8 cellular contexts compared by ENCODE assay signal in genomic region chr7:111089822-111090426, GRCh38. TPM values are rescaled to one million over a fixed set of nuclear protein-coding genes. Genes with fewer than 3 reads are reported as not detected.
A peak's percentile ranks its signal among the peaks of the same experiment; 100 is the strongest.
DNase-seq lines count a peak whose midpoint lies in the region; ATAC-seq, FAIRE-seq and TF ChIP-seq lines count a peak whose summit lies in the region.

No MANE protein-coding gene starts in this region.

- H3K4me2 ChIP-seq in OCI-LY7 (ENCODE audit: low read length): no peak overlapping the region; the same call in 1 of the 2 replicates

- H3K27me3 ChIP-seq in BJ (ENCODE audit: control insufficient read depth, insufficient read depth, low read length): no peaks in the 10 kb centered on the region

- no peaks in the 10 kb centered on the region for H3K9me2 ChIP-seq in OCI-LY7 (ENCODE audit: insufficient read depth, low read length)

- H4K20me1 ChIP-seq in OCI-LY7 (ENCODE audit: insufficient read depth, low read length): no peaks in the 10 kb centered on the region

- TF ChIP-seq CTCF in BJ (IDR thresholded peaks at IDR 0.05; ENCODE audit: insufficient read depth, low read depth, low read length): peak; percentile 73
- peak; percentile 87 for TF ChIP-seq CTCF in OCI-LY7 (conservative IDR thresholded peaks at IDR 0.05; ENCODE audit: low read length)

- no peaks in the 10 kb centered on the region for H3K4me1 ChIP-seq in OCI-LY7 (ENCODE audit: insufficient read depth, low read length, poor library complexity, severe bottlenecking)

- POLR2A ChIA-PET in BJ (lab: Charles Lee) (no interaction called here), OCI-LY7 (lab: Charles Lee) (interaction anchor here (0.6 kb wide), 1 partner anchor 149 kb away, joined by 3 read pairs; no protein-coding TSS in a partner anchor)

- no TSS peak for BruUV-seq in OCI-LY7 (replicated peaks; lab: Mats Ljungman, UMichigan)

- DNase-seq in BJ (ENCODE audit: low read depth): no peak
- DNase-seq in HT-29 (ENCODE audit: low spot score): peak; percentile 64
- DNase-seq in OCI-LY7 (ENCODE audit: low spot score): peak; percentile 44
- peak; percentile 52 to 69 for DNase-seq in lung microvascular endothelial cell (ENCODE audit: low read depth in 2 of 2)
- no peak for DNase-seq in activated gamma-delta T cell (lab: John Stamatoyannopoulos, UW)
- DNase-seq in activated CD4-positive, alpha-beta T cell treated with anti-CD3 and anti-CD28 coated beads, Interleukin-2, amount 50 U/mL, for 48 hours: no peak

- no peaks in the 10 kb centered on the region for H3K9me3 ChIP-seq in OCI-LY7 (ENCODE audit: low read length)

- intact Hi-C loops in OCI-LY7 (cut with micrococcal nuclease; ENCODE audit: unreplicated experiment): loop anchor here (2.0 to 5.0 kb wide), 3 partner anchors 397 to 645 kb away; partner anchors contain the start of gene IMMP2L

- H2AFZ ChIP-seq in OCI-LY7 (ENCODE audit: low read length): no peak overlapping the region

- FAIRE-seq in colon (lab: Jason Lieb, UNC): peak; percentile 68

- H3K36me3 ChIP-seq in BJ (ENCODE audit: control insufficient read depth, insufficient read depth, low read length) (no peaks in the 10 kb centered on the region), OCI-LY7 (ENCODE audit: insufficient read depth, low read length) (no peaks in the 10 kb centered on the region)

- CTCF ChIA-PET in BJ (lab: Yijun Ruan, JAX) (interaction anchor here (1.0 kb wide), 1 partner anchor 398 kb away, joined by 3 read pairs; no protein-coding TSS in a partner anchor), OCI-LY7 (lab: Charles Lee; ENCODE audit: unreplicated experiment) (no interaction called here)

- H3K79me2 ChIP-seq in OCI-LY7 (ENCODE audit: insufficient read depth, low read depth, low read length): no peaks in the 10 kb centered on the region

- H3K4me3 ChIP-seq in BJ (ENCODE audit: low read depth, low read length) (no peak overlapping the region), OCI-LY7 (ENCODE audit: low read depth, low read length, poor library complexity, severe bottlenecking) (no peak overlapping the region)

- peak; percentile 34 for ATAC-seq in GM18861 (IDR thresholded peaks at IDR 0.05; ENCODE audit: unreplicated experiment)

- no peak overlapping the region for H3K27ac ChIP-seq in OCI-LY7 (ENCODE audit: low read depth, low read length, poor library complexity, severe bottlenecking)

RNA-seq across cellular contexts. Expression of gene LRRN3, which starts 1.0 kb away (rescaled TPM):
- 7.2 and 12.7 TPM in 2 replicates for polyA plus RNA-seq in BJ (2011; rRNA removed)
- polyA minus RNA-seq in BJ (2011; rRNA and poly(A)+ RNA removed): 3.3 and 5.2 TPM in 2 replicates
- total RNA-seq in HT-29 (2014; rRNA removed; shearing (Covaris generic)): not detected in 2 replicates
- total RNA-seq in OCI-LY7 (2014; rRNA removed; shearing (Covaris generic)): not detected in 2 replicates
- total RNA-seq in OCI-LY7 (2022): not detected in 2 replicates
- not detected in 2 replicates for total RNA-seq in lung microvascular endothelial cell

Comparison
In these comparisons a context has a peak if more than half of its experiments do, and no peak if none do; other contexts are left out.
1. DNase-seq: peak in HT-29 (single experiment), OCI-LY7 (single experiment) and lung microvascular endothelial cell (2 of 2); none in BJ (single experiment), activated gamma-delta T cell (single experiment) and activated CD4-positive, alpha-beta T cell treated with anti-CD3 and anti-CD28 coated beads, Interleukin-2, amount 50 U/mL, for 48 hours (0 of 2).